8 cellular contexts compared by ENCODE assay signal in genomic region chr6:143842902-143843688, GRCh38. TPM values are rescaled to one million over a fixed set of nuclear protein-coding genes. Genes with fewer than 3 reads are reported as not detected.
DNase-seq lines count a peak whose midpoint lies in the region; ATAC-seq, FAIRE-seq and TF ChIP-seq lines count a peak whose summit lies in the region.

Gene LTV1 (plus strand): TSS chr6:143843338. CDS start chr6:143843478, 140 bp downstream.

- no peaks in the 10 kb centered on the region for H4K20me1 ChIP-seq in HepG2 (ENCODE audit: insufficient read depth, low read length)

- peak within 1 kb of the TSS; percentile 95 to 98 (median 97) for H3K27ac Mint-ChIP-seq in CD14-positive monocyte

- H3K9ac ChIP-seq in HepG2 (ENCODE audit: insufficient read depth, low read depth, low read length), result peak within 1 kb of the TSS; percentile 98

- no peaks in the 10 kb centered on the region for H3K9me3 ChIP-seq in HepG2 (ENCODE audit: low read length)

- TF ChIP-seq RAD21 in HepG2 (CRISPR knock-in tag; IDR thresholded peaks at IDR 0.05), result peak; percentile 71

- peaks cover 27% of the 10 kb centered on the region for H3K79me2 ChIP-seq in HepG2 (ENCODE audit: insufficient read depth, low read length)

- TF ChIP-seq EP300 in HepG2 (IDR thresholded peaks at IDR 0.05; ENCODE audit: low read depth in 2 of 2, low read length in 2 of 2) (no peak; a peak in 2 of 4 replicates), HepG2 (CRISPR knock-in tag; IDR thresholded peaks at IDR 0.05; ENCODE audit: borderline replicate concordance) (peak; percentile 73)

- peaks cover 0 to 2% (median 0%) of the 10 kb centered on the region in 7 donors for H3K9me3 Mint-ChIP-seq in CD14-positive monocyte

- no peaks in the 10 kb centered on the region for H3K27me3 Mint-ChIP-seq in CD14-positive monocyte (ENCODE audit: low read depth in 3 of 3)

- no TSS peak for BruUV-seq in HepG2 (replicated peaks; lab: Mats Ljungman, UMichigan)

- H3K36me3 ChIP-seq in HepG2 (replicated peaks in 1 of 2; ENCODE audit: control insufficient read depth in 1 of 2, insufficient read depth in 2 of 2, low read length in 2 of 2), result peaks cover 10 to 25% of the 10 kb centered on the region in 2 experiments

- ATAC-seq in GM19397 (IDR thresholded peaks at IDR 0.05; ENCODE audit: unreplicated experiment) (peak; percentile 100), HG03571 (IDR thresholded peaks at IDR 0.05; ENCODE audit: unreplicated experiment) (peak; percentile 100), HepG2 (peak; percentile 97)

- whole genome bisulfite sequencing in HepG2 (ENCODE audit: low lambda C conversion rate), result under 1% methylated on average over 39 of the region's 64 CpGs

- CTCF ChIA-PET in HepG2 (lab: Yijun Ruan, JAX; ENCODE audit: low intra/inter-chr PET ratio, low total read pairs), result no interaction called here

- H3K4me1 ChIP-seq in HepG2 (ENCODE audit: insufficient read depth, low read length), result peaks cover 39% of the 10 kb centered on the region

- no peak for TF ChIP-seq CTCF in CD14-positive monocyte (IDR thresholded peaks at IDR 0.05)
- peak; percentile 40 for TF ChIP-seq CTCF in HepG2 (CRISPR knock-in tag; IDR thresholded peaks at IDR 0.05)

- H3K27ac ChIP-seq in HepG2 (ENCODE audit: extremely low read length, insufficient read depth, low read length), result peak within 1 kb of the TSS; percentile 95

- POLR2A ChIA-PET in HepG2 (lab: Yijun Ruan, JAX), result interaction anchor here (0.6 to 3.1 kb wide), 31 partner anchors 8 to 784 kb away, joined by 3 to 48 read pairs (median 4); partner anchors contain the start of genes ADAT2, FUCA2, PEX3 and ZC2HC1B

- peaks cover 27 to 28% of the 10 kb centered on the region in 2 donors for H3K36me3 Mint-ChIP-seq in CD14-positive monocyte

- in situ Hi-C loops in HepG2 (cut with HindIII; ENCODE audit: extremely low pct_ligation_motif_present, low pct_unique_long_range_greater_than_20kb), result loop anchor here (5.0 kb wide), 2 partner anchors 166 to 266 kb away; partner anchors contain the start of gene PHACTR2

- FAIRE-seq in HepG2 (lab: Jason Lieb, UNC), result peak; percentile 83

- peak within 1 kb of the TSS; percentile 89 to 96 for H3K4me3 Mint-ChIP-seq in CD14-positive monocyte

- TF ChIP-seq POLR2A in HepG2 (IDR thresholded peaks at IDR 0.05; ENCODE audit: insufficient read depth in 1 of 2, low read depth in 2 of 2, low read length in 2 of 2), result peak; percentile 88 to 94

- H3K4me2 ChIP-seq in HepG2 (ENCODE audit: low read depth, low read length), result peak within 1 kb of the TSS; percentile 87

- H3K4me3 ChIP-seq in HepG2 (replicated peaks in 1 of 3; ENCODE audit: insufficient read depth in 1 of 3, low read depth in 2 of 3, low read length in 3 of 3), result peak within 1 kb of the TSS; percentile 75 to 88 (median 85)

- DNase-seq in CD14-positive monocyte (ENCODE audit: low spot score) (peak; percentile 92), NCI-H82 (lab: John Stamatoyannopoulos, UW) (peak; percentile 98), dermis microvascular lymphatic vessel endothelial cell (ENCODE audit: low read depth in 2 of 2) (peak; percentile 93 to 96), HepG2 (ENCODE audit: low spot score) (peak; percentile 98)
- peak; percentile 92 to 95 for DNase-seq in activated CD4-positive, alpha-beta T cell treated with anti-CD3 and anti-CD28 coated beads, Interleukin-2, amount 50 U/mL, for 48 hours
- peak; percentile 91 for DNase-seq in stimulated activated CD4-positive, alpha-beta T cell treated with anti-CD3 and anti-CD28 coated beads, Interleukin-4, amount 100 ng/mL, for 1 hour

- intact Hi-C loops in CD14-positive monocyte (cut with micrococcal nuclease), result loop anchor here in 1 of 2 donors (5.0 kb wide), 1 partner anchor 254 kb away; the partner anchor contains the start of gene SF3B5
- intact Hi-C loops in HepG2 (cut with micrococcal nuclease; ENCODE audit: unreplicated experiment), result loop anchor here (1.0 to 5.0 kb wide), 5 partner anchors 98 to 268 kb away; partner anchors contain the start of gene PHACTR2

- peaks cover 23% of the 10 kb centered on the region for H3K4me1 Mint-ChIP-seq in CD14-positive monocyte

- peak within 1 kb of the TSS; percentile 79 for H2AFZ ChIP-seq in HepG2 (ENCODE audit: low read length)

- no peaks in the 10 kb centered on the region; a peak in 1 of 5 replicates for H3K27me3 ChIP-seq in HepG2 (ENCODE audit: control insufficient read depth in 1 of 2, insufficient read depth in 2 of 2, low read length in 2 of 2)

TF ChIP-seq in HepG2, 621 proteins besides CTCF, POLR2A, EP300 and RAD21 (continues in another document):
- TF ChIP-seq ZC3H13 (CRISPR knock-in tag; IDR thresholded peaks at IDR 0.05) (peak; percentile 88), ZSCAN5A (CRISPR knock-in tag; IDR thresholded peaks at IDR 0.05; ENCODE audit: borderline replicate concordance) (peak; percentile 77; the same call in 1 of the 2 replicates)
- TF ChIP-seq, protein P1, sequence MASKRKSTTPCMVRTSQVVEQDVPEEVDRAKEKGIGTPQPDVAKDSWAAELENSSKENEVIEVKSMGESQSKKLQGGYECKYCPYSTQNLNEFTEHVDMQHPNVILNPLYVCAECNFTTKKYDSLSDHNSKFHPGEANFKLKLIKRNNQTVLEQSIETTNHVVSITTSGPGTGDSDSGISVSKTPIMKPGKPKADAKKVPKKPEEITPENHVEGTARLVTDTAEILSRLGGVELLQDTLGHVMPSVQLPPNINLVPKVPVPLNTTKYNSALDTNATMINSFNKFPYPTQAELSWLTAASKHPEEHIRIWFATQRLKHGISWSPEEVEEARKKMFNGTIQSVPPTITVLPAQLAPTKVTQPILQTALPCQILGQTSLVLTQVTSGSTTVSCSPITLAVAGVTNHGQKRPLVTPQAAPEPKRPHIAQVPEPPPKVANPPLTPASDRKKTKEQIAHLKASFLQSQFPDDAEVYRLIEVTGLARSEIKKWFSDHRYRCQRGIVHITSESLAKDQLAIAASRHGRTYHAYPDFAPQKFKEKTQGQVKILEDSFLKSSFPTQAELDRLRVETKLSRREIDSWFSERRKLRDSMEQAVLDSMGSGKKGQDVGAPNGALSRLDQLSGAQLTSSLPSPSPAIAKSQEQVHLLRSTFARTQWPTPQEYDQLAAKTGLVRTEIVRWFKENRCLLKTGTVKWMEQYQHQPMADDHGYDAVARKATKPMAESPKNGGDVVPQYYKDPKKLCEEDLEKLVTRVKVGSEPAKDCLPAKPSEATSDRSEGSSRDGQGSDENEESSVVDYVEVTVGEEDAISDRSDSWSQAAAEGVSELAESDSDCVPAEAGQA (IDR thresholded peaks at IDR 0.05; ENCODE audit: low read depth), result peak; percentile 87
- TF ChIP-seq, protein P1 (CRISPR knock-in tag; IDR thresholded peaks at IDR 0.05; ENCODE audit: borderline replicate concordance), result peak; percentile 97

RNA-seq across cellular contexts. Expression of gene LTV1, which starts in this region (rescaled TPM):
- polyA plus RNA-seq in CD14-positive monocyte (10 to 100 TPM; 11.6 to 15.4 TPM), HepG2 (2011; rRNA removed) (15.9 and 21.1 TPM in 2 replicates)
- total RNA-seq in dermis microvascular lymphatic vessel endothelial cell (10.4 and 11.8 TPM in 2 replicates), HepG2 (2016; rRNA removed; fragmentation: Illumina TruSeq; extraction: Trizol) (85.8 and 122 TPM in 2 replicates)
- total RNA-seq in HepG2 (2016; cell fraction: cytosol; rRNA removed; fragmentation: Illumina TruSeq; extraction: Trizol; ENCODE audit: low read depth), result 15.6 and 17.4 TPM in 2 replicates
- 84.4 and 118 TPM in 2 replicates for total RNA-seq in HepG2 (2016; cell fraction: insoluble cytoplasmic fraction; rRNA removed; fragmentation: Illumina TruSeq; extraction: Trizol)
- 31.8 and 36.3 TPM in 2 replicates for total RNA-seq in HepG2 (2016; cell fraction: membrane; rRNA removed; fragmentation: Illumina TruSeq; extraction: Trizol)
- total RNA-seq in HepG2 (2016; cell fraction: nucleus; rRNA removed; fragmentation: Illumina TruSeq; extraction: Trizol), result 69.7 and 73.2 TPM in 2 replicates
- polyA plus RNA-seq in HepG2 (2011; cell fraction: cytosol; rRNA removed), result 6.1 and 9.5 TPM in 2 replicates
- polyA plus RNA-seq in HepG2 (2011; cell fraction: nucleus; rRNA removed), result 21.7 and 25.4 TPM in 2 replicates
- 32.5 and 45.9 TPM in 2 replicates for polyA plus RNA-seq in HepG2 (2012)
- 12.9 and 13.2 TPM in 2 replicates for polyA plus RNA-seq in HepG2 (2016; cell fraction: cytosol; fragmentation: Illumina TruSeq; extraction: Trizol; ENCODE audit: low read depth)
- polyA plus RNA-seq in HepG2 (2016; cell fraction: insoluble cytoplasmic fraction; fragmentation: Illumina TruSeq; extraction: Trizol; ENCODE audit: low read depth), result 129 and 141 TPM in 2 replicates
- polyA plus RNA-seq in HepG2 (2016; cell fraction: membrane; fragmentation: Illumina TruSeq; extraction: Trizol; ENCODE audit: low read depth), result 19.2 and 19.9 TPM in 2 replicates
- 128 and 133 TPM in 2 replicates for polyA plus RNA-seq in HepG2 (2016; cell fraction: nucleus; fragmentation: Illumina TruSeq; extraction: Trizol; ENCODE audit: insufficient read depth, low read depth)
- 2.3 and 2.5 TPM in 2 replicates for polyA minus RNA-seq in HepG2 (2011; rRNA and poly(A)+ RNA removed; ENCODE audit: low replicate concordance)
- polyA minus RNA-seq in HepG2 (2011; cell fraction: cytosol; rRNA and poly(A)+ RNA removed), result 8.6 and 9.2 TPM in 2 replicates
- polyA minus RNA-seq in HepG2 (2011; cell fraction: nucleus; rRNA and poly(A)+ RNA removed), result 37.7 and 42.4 TPM in 2 replicates

Comparison
In these comparisons a context has a peak if more than half of its experiments do, and no peak if none do; other contexts are left out.
1. Peak in every context shown above with its lines: DNase-seq, ATAC-seq, H3K4me3 ChIP-seq and H3K27ac ChIP-seq.